8 cellular contexts compared by ENCODE assay signal in genomic region chr20:34475979-34476736, GRCh38. TPM values are rescaled to one million over a fixed set of nuclear protein-coding genes. Genes with fewer than 3 reads are reported as not detected.
DNase-seq lines count a peak whose midpoint lies in the region; ATAC-seq and TF ChIP-seq lines count a peak whose summit lies in the region.
"Had no signal": no experiment of that assay in that cellular context is flagged by ENCODE, and none has a peak within 500 bp of the region (broad histone marks: within the 10 kb centered on the region; RNA-seq: fewer than 3 reads in every experiment).

No MANE protein-coding gene starts in this region.

- no peaks in the 10 kb centered on the region for H3K27me3 ChIP-seq in dorsolateral prefrontal cortex
- H3K27me3 ChIP-seq in thyroid gland, result no peaks in the 10 kb centered on the region

- TF ChIP-seq CTCF in VCaP (conservative IDR thresholded peaks at IDR 0.05) (peak; percentile 90), dorsolateral prefrontal cortex (IDR thresholded peaks at IDR 0.05 in 54 of 56, conservative IDR thresholded peaks at IDR 0.05 in 2 of 56; ENCODE audit: low read depth in 1 of 56, partially characterized antibody in 56 of 56) (peak; percentile 23 to 89 (median 62)), mucosa of descending colon (IDR thresholded peaks at IDR 0.05) (peak; percentile 20), thyroid gland (IDR thresholded peaks at IDR 0.05) (peak in 5 of 6 experiments; percentile 33 to 95 (median 59))

- H3K36me3 ChIP-seq in mucosa of descending colon (ENCODE audit: low read depth), result peaks cover 3% of the 10 kb centered on the region
- peaks cover 15 to 16% of the 10 kb centered on the region in 2 donors for H3K36me3 ChIP-seq in thyroid gland

- 23 to 28% methylated on average over 38 of the region's 38 CpGs for WGBS in thyroid gland, 2 donors

- intact Hi-C loops in dorsolateral prefrontal cortex (cut with DNase I) (loop anchor here in 1 of 2 donors (1.0 kb wide), 1 partner anchor 164 kb away; no protein-coding TSS in a partner anchor), mucosa of descending colon (cut with DNase I, micrococcal nuclease) (no loop called here), thyroid gland (cut with DNase I) (no loop called here)

- no peaks in the 10 kb centered on the region for H3K4me1 ChIP-seq in mucosa of descending colon (ENCODE audit: low read depth)
- peaks cover 0 to 16% of the 10 kb centered on the region in 2 donors for H3K4me1 ChIP-seq in thyroid gland

- DNase-seq in dorsolateral prefrontal cortex (peak in 9 of 10 donors; percentile 20 to 79 (median 51)), mucosa of descending colon (peak; percentile 47 to 62 (median 54)), thyroid gland (peak; percentile 66 to 73), NCI-H2081 treated with DMSO at 0.1 percent for 48 hours (lab: John Stamatoyannopoulos, UW) (no peak)

- ATAC-seq in GM21576 (IDR thresholded peaks at IDR 0.05; ENCODE audit: unreplicated experiment), result peak; percentile 62
- peak; percentile 90 for ATAC-seq in mucosa of descending colon
- ATAC-seq in GM21447 (IDR thresholded peaks at IDR 0.05; ENCODE audit: unreplicated experiment), result no peak

- no peaks in the 10 kb centered on the region for H3K9me3 ChIP-seq in mucosa of descending colon
- no peaks in the 10 kb centered on the region for H3K9me3 ChIP-seq in thyroid gland

- no peak for TF ChIP-seq POLR2A in thyroid gland (IDR thresholded peaks at IDR 0.05)

- H3K4me3 ChIP-seq in dorsolateral prefrontal cortex, result peak overlapping the region in 8 of 59 donors; percentile 12 to 36 (median 23)
- H3K4me3 ChIP-seq in mucosa of descending colon, result no peak overlapping the region
- no peak overlapping the region for H3K4me3 ChIP-seq in thyroid gland (replicated peaks in 1 of 3)
- H3K4me3 ChIP-seq: skin epidermis had no signal

- no peak overlapping the region for H3K27ac ChIP-seq in VCaP
- peak overlapping the region in 48 of 59 donors; percentile 1 to 83 (median 58) for H3K27ac ChIP-seq in dorsolateral prefrontal cortex
- H3K27ac ChIP-seq in thyroid gland, result peak overlapping the region in 1 of 3 donors; percentile 30
- H3K27ac ChIP-seq: skin epidermis had no signal

RNA-seq across cellular contexts. Expression of gene DYNLRB1, which starts 40.1 kb away (rescaled TPM):
- 100 to 1,000 TPM; 153 to 387 (median 261) TPM for total RNA-seq in dorsolateral prefrontal cortex
- 100 to 1,000 TPM; 110 to 137 (median 119) TPM for total RNA-seq in mucosa of descending colon
- 100 to 1,000 TPM; 119 to 231 (median 210) TPM for total RNA-seq in thyroid gland

Comparison
In these comparisons a context has a peak if more than half of its experiments do, and no peak if none do; other contexts are left out.
1. CTCF ChIP-seq: peak in every context shown above with its lines; median percentile 90 in VCaP; 62 in dorsolateral prefrontal cortex; 59 in thyroid gland; 20 in mucosa of descending colon.